Comparison of ENCODE assay signal across 8 cellular contexts in genomic region chr2:9207641-9208301, GRCh38. TPM values are rescaled to one million over a fixed set of nuclear protein-coding genes. Genes with fewer than 3 reads are reported as not detected.
DNase-seq lines count a peak whose midpoint lies in the region; ATAC-seq and TF ChIP-seq lines count a peak whose summit lies in the region.

No MANE protein-coding gene starts in this region.

- no peaks in the 10 kb centered on the region for H3K36me3 ChIP-seq in CD8-positive, alpha-beta T cell (ENCODE audit: insufficient read depth, low read length)
- H3K36me3 ChIP-seq in trophoblast cell (ENCODE audit: control insufficient read depth in 1 of 2, insufficient read depth in 2 of 2, low read length in 2 of 2): peaks cover 2 to 9% of the 10 kb centered on the region in 2 experiments

- H3K4me3 ChIP-seq in CD8-positive, alpha-beta T cell (ENCODE audit: low read depth, low read length): no peak overlapping the region
- H3K4me3 ChIP-seq in fibroblast of villous mesenchyme (ENCODE audit: low read depth, low read length) (peak overlapping the region; percentile 87), trophoblast cell (ENCODE audit: low read depth, low read length) (peak overlapping the region; percentile 94)

- peak overlapping the region; percentile 47 for H3K18ac ChIP-seq in trophoblast cell (ENCODE audit: low read length)

- H3K27ac Mint-ChIP-seq in CD8-positive, alpha-beta T cell: no peak overlapping the region
- no peak overlapping the region for H3K27ac Mint-ChIP-seq in T-helper 2 cell treated with Interferon-gamma antibody and Interleukin-4, amounts not matched to agents 5 μg/mL and 100 μg/mL, for 36 hours

- H3K4me1 Mint-ChIP-seq in CD8-positive, alpha-beta T cell (ENCODE audit: low read depth): peaks cover 6% of the 10 kb centered on the region
- H3K4me1 Mint-ChIP-seq in T-helper 2 cell treated with Interferon-gamma antibody and Interleukin-4, amounts not matched to agents 5 μg/mL and 100 μg/mL, for 36 hours (ENCODE audit: low read depth): peaks cover 7% of the 10 kb centered on the region

- peak overlapping the region; percentile 18 for H4K8ac ChIP-seq in trophoblast cell (ENCODE audit: low read depth, low read length)

- intact Hi-C loops in CD8-positive, alpha-beta T cell (cut with DNase I, micrococcal nuclease): no loop called here

- H3K4ac ChIP-seq in trophoblast cell (ENCODE audit: low read depth, low read length): peak overlapping the region; percentile 80

- peaks cover 51% of the 10 kb centered on the region for H3K27me3 Mint-ChIP-seq in CD8-positive, alpha-beta T cell (ENCODE audit: low read depth)
- peaks cover 62% of the 10 kb centered on the region for H3K27me3 Mint-ChIP-seq in T-helper 2 cell treated with Interferon-gamma antibody and Interleukin-4, amounts not matched to agents 5 μg/mL and 100 μg/mL, for 36 hours (ENCODE audit: low read depth)

- no peak overlapping the region for H3K27ac ChIP-seq in CD8-positive, alpha-beta T cell (ENCODE audit: low read depth, low read length)
- no peak overlapping the region for H3K27ac ChIP-seq in trophoblast cell (ENCODE audit: low read depth, low read length)

- H4K12ac ChIP-seq in trophoblast cell (ENCODE audit: low read depth, low read length): no peak overlapping the region

- no peaks in the 10 kb centered on the region for H3K9me3 Mint-ChIP-seq in CD8-positive, alpha-beta T cell
- H3K9me3 Mint-ChIP-seq in T-helper 2 cell treated with Interferon-gamma antibody and Interleukin-4, amounts not matched to agents 5 μg/mL and 100 μg/mL, for 36 hours: no peaks in the 10 kb centered on the region

- H3K4me2 ChIP-seq in trophoblast cell (ENCODE audit: low read length): peak overlapping the region; percentile 84

- CTCF ChIA-PET in CD8-positive, alpha-beta T cell (lab: Charles Lee): no interaction called here
- CTCF ChIA-PET in HEK293T (lab: Yijun Ruan, JAX): interaction anchor here (1.5 kb wide), 1 partner anchor 163 kb away, joined by 4 read pairs; no protein-coding TSS in a partner anchor

- peak overlapping the region; percentile 75 for H4K91ac ChIP-seq in trophoblast cell (ENCODE audit: low read depth, low read length)

- H3K4me1 ChIP-seq in CD8-positive, alpha-beta T cell (ENCODE audit: insufficient read depth, low read length): no peaks in the 10 kb centered on the region
- peaks cover 5 to 7% of the 10 kb centered on the region in 2 experiments for H3K4me1 ChIP-seq in trophoblast cell (ENCODE audit: control insufficient read depth in 1 of 2, insufficient read depth in 2 of 2, low read length in 2 of 2)

- POLR2A ChIA-PET in CD8-positive, alpha-beta T cell (lab: Charles Lee): no interaction called here
- POLR2A ChIA-PET in HEK293T (lab: Yijun Ruan, JAX): no interaction called here

- no peak for ATAC-seq in CD8-positive, alpha-beta T cell
- ATAC-seq in HG03460 (IDR thresholded peaks at IDR 0.05; ENCODE audit: unreplicated experiment): no peak

- peaks cover 10% of the 10 kb centered on the region for H3K27me3 ChIP-seq in CD8-positive, alpha-beta T cell (ENCODE audit: insufficient read depth, low read length)
- H3K27me3 ChIP-seq in trophoblast cell (ENCODE audit: insufficient read depth, low read length): peaks cover 2% of the 10 kb centered on the region

- WGBS in trophoblast cell (ENCODE audit: extremely low coverage, insufficient coverage, insufficient read length): no CpG with 5 or more reads among the region's 34 CpGs

- no peak overlapping the region for H3K23ac ChIP-seq in trophoblast cell (ENCODE audit: low read length)

- TF ChIP-seq CTCF in CD8-positive, alpha-beta T cell (IDR thresholded peaks at IDR 0.05): no peak
- no peak for TF ChIP-seq CTCF in fibroblast of villous mesenchyme (IDR thresholded peaks at IDR 0.05; ENCODE audit: insufficient read depth, low read depth, low read length)

- peak overlapping the region; percentile 59 for H3K4me3 Mint-ChIP-seq in CD8-positive, alpha-beta T cell
- H3K4me3 Mint-ChIP-seq in T-helper 2 cell treated with Interferon-gamma antibody and Interleukin-4, amounts not matched to agents 5 μg/mL and 100 μg/mL, for 36 hours: peak overlapping the region; percentile 17

- no peak overlapping the region for H2AFZ ChIP-seq in trophoblast cell (ENCODE audit: insufficient read depth, low read length, poor library complexity)

- no peak for DNase-seq in CD8-positive, alpha-beta T cell
- DNase-seq in HEK293T (ENCODE audit: extremely low spot score) (peak; percentile 39), fibroblast of villous mesenchyme (ENCODE audit: low read depth) (no peak), trophoblast cell (peak in 1 of 2 donors; percentile 13), GM19238 (ENCODE audit: insufficient read length, low spot score) (no peak)
- DNase-seq in T-helper 2 cell treated with Interferon-gamma antibody and Interleukin-4, amounts not matched to agents 5 μg/mL and 100 μg/mL, for 36 hours (ENCODE audit: low spot score): no peak
- DNase-seq in stimulated activated naive CD4-positive, alpha-beta T cell treated with Interleukin-2 at 50 U/mL for 16 hours (lab: John Stamatoyannopoulos, UW): no peak

- no peaks in the 10 kb centered on the region for H3K9me3 ChIP-seq in CD8-positive, alpha-beta T cell (ENCODE audit: low read length)
- H3K9me3 ChIP-seq in trophoblast cell (ENCODE audit: insufficient read depth, low read depth, low read length): no peaks in the 10 kb centered on the region

- no peak overlapping the region for H2BK12ac ChIP-seq in trophoblast cell (ENCODE audit: low read length)

- H3K36me3 Mint-ChIP-seq in CD8-positive, alpha-beta T cell: no peaks in the 10 kb centered on the region
- H3K36me3 Mint-ChIP-seq in T-helper 2 cell treated with Interferon-gamma antibody and Interleukin-4, amounts not matched to agents 5 μg/mL and 100 μg/mL, for 36 hours (ENCODE audit: low read depth): peaks cover 1% of the 10 kb centered on the region

- H2BK120ac ChIP-seq in trophoblast cell (ENCODE audit: insufficient read depth, low read length, poor library complexity): no peak overlapping the region

- peak overlapping the region; percentile 51 for H3K14ac ChIP-seq in trophoblast cell (ENCODE audit: low read length)

- H2AK5ac ChIP-seq in trophoblast cell (ENCODE audit: low read length): no peak overlapping the region

- peaks cover 17% of the 10 kb centered on the region for H3K79me1 ChIP-seq in trophoblast cell (ENCODE audit: low read length)

- peaks cover 14% of the 10 kb centered on the region for H3K79me2 ChIP-seq in trophoblast cell (ENCODE audit: control insufficient read depth, insufficient read depth, low read length, poor library complexity)

- H2BK5ac ChIP-seq in trophoblast cell (ENCODE audit: low read depth, low read length, poor library complexity): no peak overlapping the region

- peak overlapping the region; percentile 72 for H3K9ac ChIP-seq in trophoblast cell (ENCODE audit: low read length)

TF ChIP-seq in HEK293T, 16 proteins besides CTCF, POLR2A, EP300 and RAD21:
- TF ChIP-seq LEF1 (IDR thresholded peaks at IDR 0.05; ENCODE audit: borderline replicate concordance): no peak
- no peak for TF ChIP-seq ELF4 (IDR thresholded peaks at IDR 0.05)
- TF ChIP-seq FOXM1 (IDR thresholded peaks at IDR 0.05; ENCODE audit: borderline replicate concordance): no peak
- TF ChIP-seq TARDBP (IDR thresholded peaks at IDR 0.05): no peak
- TF ChIP-seq FOXA1 (IDR thresholded peaks at IDR 0.05): no peak
- TF ChIP-seq NFRKB (IDR thresholded peaks at IDR 0.05): no peak
- no peak for TF ChIP-seq SP1 (IDR thresholded peaks at IDR 0.05)
- TF ChIP-seq CTBP1 (IDR thresholded peaks at IDR 0.05; ENCODE audit: borderline replicate concordance): no peak
- no peak for TF ChIP-seq L3MBTL2 (conservative IDR thresholded peaks at IDR 0.05)
- no peak for TF ChIP-seq FOXK2 (IDR thresholded peaks at IDR 0.05)

RNA-seq across cellular contexts. Expression of gene ASAP2, which starts 1.2 kb away (rescaled TPM):
- total RNA-seq in CD8-positive, alpha-beta T cell: not detected
- 39.0 and 66.5 TPM in 2 replicates for total RNA-seq in fibroblast of villous mesenchyme
- 35.0 and 37.6 TPM in 2 replicates for polyA plus RNA-seq in trophoblast cell (2013)

Comparison
In these comparisons a context has a peak if more than half of its experiments do, and no peak if none do; other contexts are left out.
1. RNA of gene ASAP2, which starts 1.2 kb away (total RNA-seq): 39.0 to 66.5 TPM in fibroblast of villous mesenchyme; not detected in CD8-positive, alpha-beta T cell; every median in the first group is over 10 times any median in the second.